In the genomic region with DNA sequence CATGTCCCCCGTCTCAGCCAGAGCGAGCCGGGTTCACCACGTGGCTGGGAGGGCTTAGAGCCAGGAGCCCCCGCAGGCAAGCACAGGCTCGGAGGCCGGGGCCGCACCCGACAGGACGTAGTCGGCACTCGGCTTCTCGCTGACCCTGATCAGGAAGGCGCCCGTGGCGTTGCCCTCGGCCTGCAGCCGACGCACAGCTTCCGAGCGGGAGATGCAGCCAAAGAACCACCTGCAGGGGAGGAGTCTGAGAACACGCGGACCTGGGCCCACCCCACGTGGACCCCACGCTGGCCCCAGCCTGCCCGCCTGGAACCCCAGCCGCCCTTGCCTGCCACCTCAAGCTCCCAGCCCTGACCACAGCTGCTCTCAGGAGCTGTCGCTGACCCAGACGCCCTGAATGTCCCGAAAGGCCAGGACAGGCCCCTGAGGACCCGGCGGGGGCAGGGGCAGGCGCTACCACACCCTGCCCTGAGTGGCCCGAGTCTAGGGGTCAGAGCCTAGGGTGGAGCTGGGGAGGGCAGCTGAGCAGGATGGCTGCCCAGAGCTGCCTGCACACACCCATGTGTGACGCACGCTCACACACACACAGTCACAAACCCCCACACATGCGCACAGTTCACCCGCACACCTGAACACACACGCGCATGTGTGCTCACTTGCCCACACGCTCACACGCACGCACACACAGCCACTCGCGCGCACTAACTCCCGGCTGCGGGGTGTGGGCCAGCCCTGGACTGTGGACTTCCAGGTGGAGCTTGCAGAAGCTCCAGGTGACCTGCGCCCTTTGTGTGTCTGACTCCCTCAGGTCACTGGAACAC, we compare ENCODE assay signal across 1 cellular context.
A peak's percentile ranks its signal among the peaks of the same experiment; 100 is the strongest.
TF ChIP-seq lines count a peak whose summit lies in the region.

No MANE protein-coding gene starts in this region.

TF ChIP-seq in HepG2, 621 proteins besides CTCF, POLR2A, EP300 and RAD21 (continues in another document):
- TF ChIP-seq ZNF737 (CRISPR knock-in tag; IDR thresholded peaks at IDR 0.05; ENCODE audit: borderline replicate concordance), result no peak
- TF ChIP-seq, protein P1, sequence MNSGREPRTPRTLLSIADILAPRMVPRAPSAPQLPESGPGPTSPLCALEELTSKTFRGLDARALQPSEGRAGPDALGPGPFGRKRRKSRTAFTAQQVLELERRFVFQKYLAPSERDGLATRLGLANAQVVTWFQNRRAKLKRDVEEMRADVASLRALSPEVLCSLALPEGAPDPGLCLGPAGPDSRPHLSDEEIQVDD (CRISPR knock-in tag; IDR thresholded peaks at IDR 0.05; ENCODE audit: borderline replicate concordance), result no peak
- TF ChIP-seq ZNF335 (CRISPR knock-in tag; IDR thresholded peaks at IDR 0.05), result no peak
- TF ChIP-seq SETDB1 (CRISPR knock-in tag; IDR thresholded peaks at IDR 0.05; ENCODE audit: borderline replicate concordance), result no peak
- TF ChIP-seq ZKSCAN5 (CRISPR knock-in tag; IDR thresholded peaks at IDR 0.05), result no peak
- TF ChIP-seq, protein P2, sequence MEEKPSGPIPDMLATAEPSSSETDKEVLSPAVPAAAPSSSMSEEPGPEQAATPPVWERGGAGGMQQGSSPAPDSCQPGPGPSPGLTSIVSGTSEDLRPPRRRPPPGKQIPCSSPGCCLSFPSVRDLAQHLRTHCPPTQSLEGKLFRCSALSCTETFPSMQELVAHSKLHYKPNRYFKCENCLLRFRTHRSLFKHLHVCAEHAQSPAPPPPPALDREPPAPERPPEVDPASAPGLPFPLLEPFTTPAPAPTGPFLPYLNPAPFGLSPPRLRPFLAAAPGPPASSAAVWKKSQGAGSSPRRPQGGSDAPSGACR (CRISPR knock-in tag; IDR thresholded peaks at IDR 0.05), result no peak
- no peak for TF ChIP-seq GFI1 (CRISPR knock-in tag; IDR thresholded peaks at IDR 0.05; ENCODE audit: borderline replicate concordance)
- TF ChIP-seq NRL (CRISPR knock-in tag; IDR thresholded peaks at IDR 0.05; ENCODE audit: borderline replicate concordance), result peak; percentile 74
- TF ChIP-seq FOXC1 (CRISPR knock-in tag; IDR thresholded peaks at IDR 0.05; ENCODE audit: borderline replicate concordance), result 0 out of 2 replicates have a peak, but pooled peaks have one; percentile 50
- no peak for TF ChIP-seq SNAPC2 (CRISPR knock-in tag; IDR thresholded peaks at IDR 0.05)
- TF ChIP-seq CC2D1A (CRISPR knock-in tag; IDR thresholded peaks at IDR 0.05), result no peak
- TF ChIP-seq RARG (CRISPR knock-in tag; IDR thresholded peaks at IDR 0.05; ENCODE audit: low read depth), result no peak
- no peak for TF ChIP-seq ATRX (CRISPR knock-in tag; IDR thresholded peaks at IDR 0.05; ENCODE audit: borderline replicate concordance)
- TF ChIP-seq, protein P3, sequence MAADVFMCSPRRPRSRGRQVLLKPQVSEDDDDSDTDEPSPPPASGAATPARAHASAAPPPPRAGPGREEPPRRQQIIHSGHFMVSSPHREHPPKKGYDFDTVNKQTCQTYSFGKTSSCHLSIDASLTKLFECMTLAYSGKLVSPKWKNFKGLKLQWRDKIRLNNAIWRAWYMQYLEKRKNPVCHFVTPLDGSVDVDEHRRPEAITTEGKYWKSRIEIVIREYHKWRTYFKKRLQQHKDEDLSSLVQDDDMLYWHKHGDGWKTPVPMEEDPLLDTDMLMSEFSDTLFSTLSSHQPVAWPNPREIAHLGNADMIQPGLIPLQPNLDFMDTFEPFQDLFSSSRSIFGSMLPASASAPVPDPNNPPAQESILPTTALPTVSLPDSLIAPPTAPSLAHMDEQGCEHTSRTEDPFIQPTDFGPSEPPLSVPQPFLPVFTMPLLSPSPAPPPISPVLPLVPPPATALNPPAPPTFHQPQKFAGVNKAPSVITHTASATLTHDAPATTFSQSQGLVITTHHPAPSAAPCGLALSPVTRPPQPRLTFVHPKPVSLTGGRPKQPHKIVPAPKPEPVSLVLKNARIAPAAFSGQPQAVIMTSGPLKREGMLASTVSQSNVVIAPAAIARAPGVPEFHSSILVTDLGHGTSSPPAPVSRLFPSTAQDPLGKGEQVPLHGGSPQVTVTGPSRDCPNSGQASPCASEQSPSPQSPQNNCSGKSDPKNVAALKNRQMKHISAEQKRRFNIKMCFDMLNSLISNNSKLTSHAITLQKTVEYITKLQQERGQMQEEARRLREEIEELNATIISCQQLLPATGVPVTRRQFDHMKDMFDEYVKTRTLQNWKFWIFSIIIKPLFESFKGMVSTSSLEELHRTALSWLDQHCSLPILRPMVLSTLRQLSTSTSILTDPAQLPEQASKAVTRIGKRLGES (CRISPR knock-in tag; IDR thresholded peaks at IDR 0.05; ENCODE audit: borderline replicate concordance), result no peak
- TF ChIP-seq, protein P4, sequence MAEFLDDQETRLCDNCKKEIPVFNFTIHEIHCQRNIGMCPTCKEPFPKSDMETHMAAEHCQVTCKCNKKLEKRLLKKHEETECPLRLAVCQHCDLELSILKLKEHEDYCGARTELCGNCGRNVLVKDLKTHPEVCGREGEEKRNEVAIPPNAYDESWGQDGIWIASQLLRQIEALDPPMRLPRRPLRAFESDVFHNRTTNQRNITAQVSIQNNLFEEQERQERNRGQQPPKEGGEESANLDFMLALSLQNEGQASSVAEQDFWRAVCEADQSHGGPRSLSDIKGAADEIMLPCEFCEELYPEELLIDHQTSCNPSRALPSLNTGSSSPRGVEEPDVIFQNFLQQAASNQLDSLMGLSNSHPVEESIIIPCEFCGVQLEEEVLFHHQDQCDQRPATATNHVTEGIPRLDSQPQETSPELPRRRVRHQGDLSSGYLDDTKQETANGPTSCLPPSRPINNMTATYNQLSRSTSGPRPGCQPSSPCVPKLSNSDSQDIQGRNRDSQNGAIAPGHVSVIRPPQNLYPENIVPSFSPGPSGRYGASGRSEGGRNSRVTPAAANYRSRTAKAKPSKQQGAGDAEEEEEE (CRISPR knock-in tag; IDR thresholded peaks at IDR 0.05; ENCODE audit: borderline replicate concordance), result 0 out of 2 replicates have a peak, but pooled peaks have one; percentile 33
- TF ChIP-seq ZNF790 (CRISPR knock-in tag; IDR thresholded peaks at IDR 0.05; ENCODE audit: borderline replicate concordance), result no peak
- TF ChIP-seq, protein P5, sequence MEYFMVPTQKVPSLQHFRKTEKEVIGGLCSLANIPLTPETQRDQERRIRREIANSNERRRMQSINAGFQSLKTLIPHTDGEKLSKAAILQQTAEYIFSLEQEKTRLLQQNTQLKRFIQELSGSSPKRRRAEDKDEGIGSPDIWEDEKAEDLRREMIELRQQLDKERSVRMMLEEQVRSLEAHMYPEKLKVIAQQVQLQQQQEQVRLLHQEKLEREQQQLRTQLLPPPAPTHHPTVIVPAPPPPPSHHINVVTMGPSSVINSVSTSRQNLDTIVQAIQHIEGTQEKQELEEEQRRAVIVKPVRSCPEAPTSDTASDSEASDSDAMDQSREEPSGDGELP (IDR thresholded peaks at IDR 0.05; ENCODE audit: borderline replicate concordance, low read depth), result peak; percentile 25; the same call in 1 of the 2 replicates
- TF ChIP-seq KLF11 (CRISPR knock-in tag; IDR thresholded peaks at IDR 0.05), result no peak
- 0 out of 4 replicates have a peak, but pooled peaks of 1 of the 2 experiments have one; percentile 48 for TF ChIP-seq KLF16 (CRISPR knock-in tag; IDR thresholded peaks at IDR 0.05)
- TF ChIP-seq ZNF468 (CRISPR knock-in tag; IDR thresholded peaks at IDR 0.05), result no peak
- TF ChIP-seq MIER3 (CRISPR knock-in tag; IDR thresholded peaks at IDR 0.05; ENCODE audit: borderline replicate concordance), result no peak
- TF ChIP-seq, protein P6, sequence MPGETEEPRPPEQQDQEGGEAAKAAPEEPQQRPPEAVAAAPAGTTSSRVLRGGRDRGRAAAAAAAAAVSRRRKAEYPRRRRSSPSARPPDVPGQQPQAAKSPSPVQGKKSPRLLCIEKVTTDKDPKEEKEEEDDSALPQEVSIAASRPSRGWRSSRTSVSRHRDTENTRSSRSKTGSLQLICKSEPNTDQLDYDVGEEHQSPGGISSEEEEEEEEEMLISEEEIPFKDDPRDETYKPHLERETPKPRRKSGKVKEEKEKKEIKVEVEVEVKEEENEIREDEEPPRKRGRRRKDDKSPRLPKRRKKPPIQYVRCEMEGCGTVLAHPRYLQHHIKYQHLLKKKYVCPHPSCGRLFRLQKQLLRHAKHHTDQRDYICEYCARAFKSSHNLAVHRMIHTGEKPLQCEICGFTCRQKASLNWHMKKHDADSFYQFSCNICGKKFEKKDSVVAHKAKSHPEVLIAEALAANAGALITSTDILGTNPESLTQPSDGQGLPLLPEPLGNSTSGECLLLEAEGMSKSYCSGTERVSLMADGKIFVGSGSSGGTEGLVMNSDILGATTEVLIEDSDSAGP (CRISPR knock-in tag; IDR thresholded peaks at IDR 0.05; ENCODE audit: borderline replicate concordance), result peak; percentile 31; the same call in 1 of the 2 replicates
- peak; percentile 34; the same call in 1 of the 2 replicates for TF ChIP-seq XBP1 (CRISPR knock-in tag; IDR thresholded peaks at IDR 0.05)
- TF ChIP-seq, protein P7, sequence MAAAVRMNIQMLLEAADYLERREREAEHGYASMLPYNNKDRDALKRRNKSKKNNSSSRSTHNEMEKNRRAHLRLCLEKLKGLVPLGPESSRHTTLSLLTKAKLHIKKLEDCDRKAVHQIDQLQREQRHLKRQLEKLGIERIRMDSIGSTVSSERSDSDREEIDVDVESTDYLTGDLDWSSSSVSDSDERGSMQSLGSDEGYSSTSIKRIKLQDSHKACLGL (CRISPR knock-in tag; IDR thresholded peaks at IDR 0.05), result peak; percentile 22; the same call in 1 of the 2 replicates
- TF ChIP-seq PHB2 (IDR thresholded peaks at IDR 0.05; ENCODE audit: partially characterized antibody), result no peak
- TF ChIP-seq, protein P8, sequence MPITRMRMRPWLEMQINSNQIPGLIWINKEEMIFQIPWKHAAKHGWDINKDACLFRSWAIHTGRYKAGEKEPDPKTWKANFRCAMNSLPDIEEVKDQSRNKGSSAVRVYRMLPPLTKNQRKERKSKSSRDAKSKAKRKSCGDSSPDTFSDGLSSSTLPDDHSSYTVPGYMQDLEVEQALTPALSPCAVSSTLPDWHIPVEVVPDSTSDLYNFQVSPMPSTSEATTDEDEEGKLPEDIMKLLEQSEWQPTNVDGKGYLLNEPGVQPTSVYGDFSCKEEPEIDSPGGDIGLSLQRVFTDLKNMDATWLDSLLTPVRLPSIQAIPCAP (CRISPR knock-in tag; IDR thresholded peaks at IDR 0.05; ENCODE audit: low read depth), result no peak
- no peak for TF ChIP-seq ZBTB8A (CRISPR knock-in tag; IDR thresholded peaks at IDR 0.05; ENCODE audit: borderline replicate concordance, low read depth)
- TF ChIP-seq, protein P9, sequence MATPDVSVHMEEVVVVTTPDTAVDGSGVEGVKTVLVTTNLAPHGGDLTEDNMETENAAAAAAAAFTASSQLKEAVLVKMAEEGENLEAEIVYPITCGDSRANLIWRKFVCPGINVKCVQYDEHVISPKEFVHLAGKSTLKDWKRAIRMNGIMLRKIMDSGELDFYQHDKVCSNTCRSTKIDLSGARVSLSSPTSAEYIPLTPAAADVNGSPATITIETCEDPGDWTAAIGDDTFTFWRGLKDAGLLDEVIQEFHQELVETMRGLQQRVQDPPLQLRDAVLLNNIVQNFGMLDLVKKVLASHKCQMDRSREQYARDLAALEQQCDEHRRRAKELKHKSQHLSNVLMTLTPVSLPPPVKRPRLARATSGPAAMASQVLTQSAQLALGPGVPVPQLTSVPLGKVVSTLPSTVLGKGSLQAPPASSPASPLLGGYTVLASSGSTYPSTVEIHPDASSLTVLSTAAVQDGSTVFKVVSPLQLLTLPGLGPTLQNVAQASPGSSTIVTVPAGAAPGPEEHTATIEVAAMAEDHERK (CRISPR knock-in tag; IDR thresholded peaks at IDR 0.05; ENCODE audit: low read depth), result no peak
- peak; percentile 32; the same call in 1 of the 2 replicates for TF ChIP-seq ZNF367 (CRISPR knock-in tag; IDR thresholded peaks at IDR 0.05; ENCODE audit: borderline replicate concordance)
- TF ChIP-seq ZNF274 (CRISPR knock-in tag; IDR thresholded peaks at IDR 0.05), result peak; percentile 44; the same call in 1 of the 2 replicates
- TF ChIP-seq GABPB1 (CRISPR knock-in tag; IDR thresholded peaks at IDR 0.05), result peak; percentile 28; the same call in 1 of the 2 replicates
- no peak for TF ChIP-seq ZC3H4 (CRISPR knock-in tag; IDR thresholded peaks at IDR 0.05; ENCODE audit: borderline replicate concordance)
- TF ChIP-seq, protein P10, sequence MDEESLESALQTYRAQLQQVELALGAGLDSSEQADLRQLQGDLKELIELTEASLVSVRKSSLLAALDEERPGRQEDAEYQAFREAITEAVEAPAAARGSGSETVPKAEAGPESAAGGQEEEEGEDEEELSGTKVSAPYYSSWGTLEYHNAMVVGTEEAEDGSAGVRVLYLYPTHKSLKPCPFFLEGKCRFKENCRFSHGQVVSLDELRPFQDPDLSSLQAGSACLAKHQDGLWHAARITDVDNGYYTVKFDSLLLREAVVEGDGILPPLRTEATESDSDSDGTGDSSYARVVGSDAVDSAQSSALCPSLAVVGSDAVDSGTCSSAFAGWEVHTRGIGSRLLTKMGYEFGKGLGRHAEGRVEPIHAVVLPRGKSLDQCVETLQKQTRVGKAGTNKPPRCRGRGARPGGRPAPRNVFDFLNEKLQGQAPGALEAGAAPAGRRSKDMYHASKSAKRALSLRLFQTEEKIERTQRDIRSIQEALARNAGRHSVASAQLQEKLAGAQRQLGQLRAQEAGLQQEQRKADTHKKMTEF (CRISPR knock-in tag; IDR thresholded peaks at IDR 0.05), result no peak
- TF ChIP-seq ZNF558 (CRISPR knock-in tag; IDR thresholded peaks at IDR 0.05; ENCODE audit: borderline replicate concordance), result no peak
- no peak for TF ChIP-seq NR2C2 (CRISPR knock-in tag; IDR thresholded peaks at IDR 0.05; ENCODE audit: borderline replicate concordance)
- TF ChIP-seq ZFP36L1 (CRISPR knock-in tag; IDR thresholded peaks at IDR 0.05), result no peak
- TF ChIP-seq ZNF598 (CRISPR knock-in tag; IDR thresholded peaks at IDR 0.05; ENCODE audit: borderline replicate concordance), result peak; percentile 70; the same call in 1 of the 2 replicates
- TF ChIP-seq SP2 (CRISPR knock-in tag; IDR thresholded peaks at IDR 0.05), result 0 out of 2 replicates have a peak, but pooled peaks have one; percentile 28
- TF ChIP-seq, protein P11, sequence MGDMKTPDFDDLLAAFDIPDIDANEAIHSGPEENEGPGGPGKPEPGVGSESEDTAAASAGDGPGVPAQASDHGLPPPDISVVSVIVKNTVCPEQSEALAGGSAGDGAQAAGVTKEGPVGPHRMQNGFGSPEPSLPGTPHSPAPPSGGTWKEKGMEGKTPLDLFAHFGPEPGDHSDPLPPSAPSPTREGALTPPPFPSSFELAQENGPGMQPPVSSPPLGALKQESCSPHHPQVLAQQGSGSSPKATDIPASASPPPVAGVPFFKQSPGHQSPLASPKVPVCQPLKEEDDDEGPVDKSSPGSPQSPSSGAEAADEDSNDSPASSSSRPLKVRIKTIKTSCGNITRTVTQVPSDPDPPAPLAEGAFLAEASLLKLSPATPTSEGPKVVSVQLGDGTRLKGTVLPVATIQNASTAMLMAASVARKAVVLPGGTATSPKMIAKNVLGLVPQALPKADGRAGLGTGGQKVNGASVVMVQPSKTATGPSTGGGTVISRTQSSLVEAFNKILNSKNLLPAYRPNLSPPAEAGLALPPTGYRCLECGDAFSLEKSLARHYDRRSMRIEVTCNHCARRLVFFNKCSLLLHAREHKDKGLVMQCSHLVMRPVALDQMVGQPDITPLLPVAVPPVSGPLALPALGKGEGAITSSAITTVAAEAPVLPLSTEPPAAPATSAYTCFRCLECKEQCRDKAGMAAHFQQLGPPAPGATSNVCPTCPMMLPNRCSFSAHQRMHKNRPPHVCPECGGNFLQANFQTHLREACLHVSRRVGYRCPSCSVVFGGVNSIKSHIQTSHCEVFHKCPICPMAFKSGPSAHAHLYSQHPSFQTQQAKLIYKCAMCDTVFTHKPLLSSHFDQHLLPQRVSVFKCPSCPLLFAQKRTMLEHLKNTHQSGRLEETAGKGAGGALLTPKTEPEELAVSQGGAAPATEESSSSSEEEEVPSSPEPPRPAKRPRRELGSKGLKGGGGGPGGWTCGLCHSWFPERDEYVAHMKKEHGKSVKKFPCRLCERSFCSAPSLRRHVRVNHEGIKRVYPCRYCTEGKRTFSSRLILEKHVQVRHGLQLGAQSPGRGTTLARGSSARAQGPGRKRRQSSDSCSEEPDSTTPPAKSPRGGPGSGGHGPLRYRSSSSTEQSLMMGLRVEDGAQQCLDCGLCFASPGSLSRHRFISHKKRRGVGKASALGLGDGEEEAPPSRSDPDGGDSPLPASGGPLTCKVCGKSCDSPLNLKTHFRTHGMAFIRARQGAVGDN (CRISPR knock-in tag; IDR thresholded peaks at IDR 0.05), result peak; percentile 84
- no peak for TF ChIP-seq SOX5 (CRISPR knock-in tag; IDR thresholded peaks at IDR 0.05; ENCODE audit: borderline replicate concordance)
